In the genomic region with DNA sequence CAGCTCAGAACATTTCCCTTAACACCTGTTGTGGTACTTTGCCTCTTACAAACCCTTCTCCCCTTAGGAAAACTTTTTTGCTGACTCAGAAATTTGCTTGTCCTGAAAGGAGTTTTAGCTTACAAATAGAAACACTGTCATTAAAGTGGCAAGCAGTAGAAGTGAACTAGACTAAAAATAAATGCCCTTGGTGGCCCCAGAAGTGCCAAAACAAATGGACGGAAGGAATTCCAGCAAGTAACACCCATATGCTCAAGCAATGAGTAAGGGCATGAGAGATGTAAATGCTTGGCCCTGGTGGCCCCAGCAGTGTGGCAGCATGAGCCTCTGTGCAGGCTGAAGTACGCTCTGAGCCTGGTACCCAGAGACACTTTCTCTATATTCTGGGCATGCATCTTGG, we compare ENCODE assay signal across 1 cellular context.
TF ChIP-seq lines count a peak whose summit lies in the region.

No MANE protein-coding gene starts in this region.

TF ChIP-seq in HepG2, 621 proteins besides CTCF, POLR2A, EP300 and RAD21:
- no peak for TF ChIP-seq GLI4 (CRISPR knock-in tag; IDR thresholded peaks at IDR 0.05; ENCODE audit: borderline replicate concordance)
- TF ChIP-seq MAFK (conservative IDR thresholded peaks at IDR 0.05 in 1 of 2, IDR thresholded peaks at IDR 0.05 in 1 of 2; ENCODE audit: low read length in 2 of 2): peak; percentile 90 to 98
- TF ChIP-seq MAFF (IDR thresholded peaks at IDR 0.05; ENCODE audit: low read depth, low read length): peak; percentile 95
